ENCODE assay signal across 21 cellular contexts in genomic region chr2:241074065-241074818, GRCh38. TPM values are rescaled to one million over a fixed set of nuclear protein-coding genes. Genes with fewer than 3 reads are reported as not detected.
DNase-seq lines count a peak whose midpoint lies in the region; ATAC-seq and TF ChIP-seq lines count a peak whose summit lies in the region.
"Had no signal": no experiment of that assay in that cellular context is flagged by ENCODE, and none has a peak within 500 bp of the region (broad histone marks: within the 10 kb centered on the region; RNA-seq: fewer than 3 reads in every experiment).

No MANE protein-coding gene starts in this region.

- TF ChIP-seq CTCF in HEK293 (tag by site-specific recombination; IDR thresholded peaks at IDR 0.05), result no peak
- no peak for TF ChIP-seq CTCF in testis (IDR thresholded peaks at IDR 0.05)

- H3K4ac ChIP-seq in mesenchymal stem cell (ENCODE audit: low read depth in 1 of 2, low read length in 2 of 2), result no peak overlapping the region

- H3K4me2 ChIP-seq in mesenchymal stem cell (ENCODE audit: low read length, poor library complexity, severe bottlenecking), result no peak overlapping the region

- H3K27me3 Mint-ChIP-seq in activated CD4-positive, alpha-beta memory T cell treated with anti-CD3 and anti-CD28 coated beads, Interleukin-2, amount 10 ng/mL, durations not matched to agents 7 days and 5 days, result no peaks in the 10 kb centered on the region
- H3K27me3 Mint-ChIP-seq in activated CD4-positive, alpha-beta memory T cell treated with anti-CD3 and anti-CD28 coated beads for 36 hours, result no peaks in the 10 kb centered on the region
- H3K27me3 Mint-ChIP-seq: CD4-positive, CD25-positive, alpha-beta regulatory T cell had no signal

- H3K14ac ChIP-seq in mesenchymal stem cell (ENCODE audit: low read length in 2 of 2), result no peak overlapping the region

- no peak overlapping the region for H3K4me3 ChIP-seq in HEK293 (ENCODE audit: low read depth, low read length)
- no peak overlapping the region for H3K4me3 ChIP-seq in mesenchymal stem cell (ENCODE audit: insufficient read depth in 1 of 2, low read depth in 1 of 2, low read length in 2 of 2)
- no peak overlapping the region for H3K4me3 ChIP-seq in testis
- H3K4me3 ChIP-seq: K562 had no signal

- no peak overlapping the region for H2AK5ac ChIP-seq in mesenchymal stem cell (ENCODE audit: low read length, severe bottlenecking)

- 88% methylated on average over 16 of the region's 16 CpGs for WGBS in mesenchymal stem cell
- 90 to 95% methylated on average over 13 to 16 of the region's 16 CpGs for WGBS in testis, 2 donors

- DNase-seq in activated CD4-positive, alpha-beta memory T cell treated with anti-CD3 and anti-CD28 coated beads, Interleukin-2, amount 10 ng/mL, durations not matched to agents 7 days and 5 days, result peak; percentile 14
- no peak for DNase-seq in activated CD4-positive, alpha-beta memory T cell treated with anti-CD3 and anti-CD28 coated beads for 36 hours
- DNase-seq in mesenchymal stem cell, result no peak
- DNase-seq in testis, result peak; percentile 9
- DNase-seq in SKM-1 (lab: John Stamatoyannopoulos, UW; ENCODE audit: unreplicated experiment), result no peak
- no peak for DNase-seq in SW480 (ENCODE audit: low spot score)
- DNase-seq: 8988T; BE2C; Caco-2; CD4-positive, CD25-positive, alpha-beta regulatory T cell; GF-D8; GOT3; NCI-H1105; NCI-H2081 treated with DMSO at 0.1 percent for 48 hours; NCI-H748 treated with DMSO at 0.1 percent for 48 hours; NK-92 treated with Interleukin-12 subunit alpha and Interleukin-12 subunit beta, amount 100 ng/mL, for 24 hours; Right ventricle myocardium superior had no signal

- no peak overlapping the region for H3K27ac Mint-ChIP-seq in activated CD4-positive, alpha-beta memory T cell treated with anti-CD3 and anti-CD28 coated beads, Interleukin-2, amount 10 ng/mL, durations not matched to agents 7 days and 5 days
- H3K27ac Mint-ChIP-seq in activated CD4-positive, alpha-beta memory T cell treated with anti-CD3 and anti-CD28 coated beads for 36 hours, result no peak overlapping the region

- H3K9me3 ChIP-seq in HEK293 (ENCODE audit: control insufficient read depth, insufficient read depth, low read depth, low read length), result no peaks in the 10 kb centered on the region
- H3K9me3 ChIP-seq in mesenchymal stem cell (ENCODE audit: control insufficient read depth, low read length), result no peaks in the 10 kb centered on the region
- H3K9me3 ChIP-seq in testis, result no peaks in the 10 kb centered on the region
- H3K9me3 ChIP-seq: BE2C, Caco-2 had no signal

- H2AFZ ChIP-seq in mesenchymal stem cell (ENCODE audit: low read depth, low read length), result no peak overlapping the region

- H3K36me3 Mint-ChIP-seq in activated CD4-positive, alpha-beta memory T cell treated with anti-CD3 and anti-CD28 coated beads, Interleukin-2, amount 10 ng/mL, durations not matched to agents 7 days and 5 days (ENCODE audit: low read depth), result no peaks in the 10 kb centered on the region
- peaks cover 2% of the 10 kb centered on the region for H3K36me3 Mint-ChIP-seq in activated CD4-positive, alpha-beta memory T cell treated with anti-CD3 and anti-CD28 coated beads for 36 hours

- POLR2A ChIA-PET in activated CD4-positive, alpha-beta memory T cell treated with anti-CD3 and anti-CD28 coated beads, Interleukin-2, amount 10 ng/mL, durations not matched to agents 7 days and 5 days (lab: Charles Lee), result no interaction called here
- POLR2A ChIA-PET in activated CD4-positive, alpha-beta memory T cell treated with anti-CD3 and anti-CD28 coated beads for 36 hours (lab: Charles Lee), result no interaction called here
- POLR2A ChIA-PET in HEK293 (lab: Yijun Ruan, JAX), result no interaction called here

- H4K91ac ChIP-seq in mesenchymal stem cell (ENCODE audit: low read length), result peak overlapping the region; percentile 11

- H3K18ac ChIP-seq in mesenchymal stem cell (ENCODE audit: low read depth in 1 of 2, low read length in 2 of 2), result no peak overlapping the region

- CTCF ChIA-PET in activated CD4-positive, alpha-beta memory T cell treated with anti-CD3 and anti-CD28 coated beads, Interleukin-2, amount 10 ng/mL, durations not matched to agents 7 days and 5 days (lab: Charles Lee), result no interaction called here
- CTCF ChIA-PET in activated CD4-positive, alpha-beta memory T cell treated with anti-CD3 and anti-CD28 coated beads for 36 hours (lab: Charles Lee), result no interaction called here
- CTCF ChIA-PET in HEK293 (lab: Yijun Ruan, JAX), result interaction anchor here (1.0 to 1.5 kb wide), 2 partner anchors 91 to 585 kb away, joined by 3 to 4 read pairs; no protein-coding TSS in a partner anchor

- H2BK12ac ChIP-seq in mesenchymal stem cell (ENCODE audit: low read length in 2 of 2), result no peak overlapping the region

- no peak for ATAC-seq in GM18870 (IDR thresholded peaks at IDR 0.05; ENCODE audit: unreplicated experiment)
- ATAC-seq: HCT116, K562 had no signal

- H3K4me3 Mint-ChIP-seq in activated CD4-positive, alpha-beta memory T cell treated with anti-CD3 and anti-CD28 coated beads, Interleukin-2, amount 10 ng/mL, durations not matched to agents 7 days and 5 days, result no peak overlapping the region
- H3K4me3 Mint-ChIP-seq in activated CD4-positive, alpha-beta memory T cell treated with anti-CD3 and anti-CD28 coated beads for 36 hours, result no peak overlapping the region
- H3K4me3 Mint-ChIP-seq: CD4-positive, CD25-positive, alpha-beta regulatory T cell had no signal

- H3K9me3 Mint-ChIP-seq in activated CD4-positive, alpha-beta memory T cell treated with anti-CD3 and anti-CD28 coated beads, Interleukin-2, amount 10 ng/mL, durations not matched to agents 7 days and 5 days, result no peaks in the 10 kb centered on the region
- no peaks in the 10 kb centered on the region for H3K9me3 Mint-ChIP-seq in activated CD4-positive, alpha-beta memory T cell treated with anti-CD3 and anti-CD28 coated beads for 36 hours
- H3K9me3 Mint-ChIP-seq: CD4-positive, CD25-positive, alpha-beta regulatory T cell had no signal

- H2BK120ac ChIP-seq in mesenchymal stem cell (ENCODE audit: low read depth, low read length), result no peak overlapping the region

- H4K8ac ChIP-seq in mesenchymal stem cell (ENCODE audit: low read length), result no peak overlapping the region

- no peak overlapping the region for H2BK5ac ChIP-seq in mesenchymal stem cell (ENCODE audit: low read depth, low read length, poor library complexity, severe bottlenecking)

- intact Hi-C loops in activated CD4-positive, alpha-beta memory T cell treated with anti-CD3 and anti-CD28 coated beads for 36 hours (cut with micrococcal nuclease), result loop anchor here (10.0 kb wide), 1 partner anchor 201 kb away; no protein-coding TSS in a partner anchor
- intact Hi-C loops in testis (cut with DNase I; ENCODE audit: low total_unique reads), result no loop called here

- H3K79me1 ChIP-seq in mesenchymal stem cell (replicated peaks; ENCODE audit: low read length, poor library complexity, severe bottlenecking), result no peaks in the 10 kb centered on the region

- H3K9ac ChIP-seq in mesenchymal stem cell (ENCODE audit: low read length), result no peak overlapping the region

- no peak overlapping the region for H2BK15ac ChIP-seq in mesenchymal stem cell (ENCODE audit: low read depth, poor library complexity, severe bottlenecking)

- no peak for TF ChIP-seq POLR2A in testis (IDR thresholded peaks at IDR 0.05)

- H3K36me3 ChIP-seq in HEK293 (ENCODE audit: control insufficient read depth in 2 of 2, insufficient read depth in 1 of 2, low read length in 2 of 2) (peaks cover 0 to 13% of the 10 kb centered on the region in 2 experiments; a peak in 2 of 3 replicates), mesenchymal stem cell (ENCODE audit: control insufficient read depth in 1 of 2, insufficient read depth in 2 of 2, low read depth in 1 of 2, low read length in 2 of 2) (peaks cover 0 to 87% of the 10 kb centered on the region in 2 experiments), testis (ENCODE audit: low read depth, missing control alignments) (no peaks in the 10 kb centered on the region)
- H3K36me3 ChIP-seq: BE2C had no signal

- no peak overlapping the region for H3K23ac ChIP-seq in mesenchymal stem cell (ENCODE audit: low read length in 2 of 2)

- no peaks in the 10 kb centered on the region for H3K4me1 ChIP-seq in HEK293 (ENCODE audit: control insufficient read depth, insufficient read depth, low read length)
- no peaks in the 10 kb centered on the region for H3K4me1 ChIP-seq in mesenchymal stem cell (ENCODE audit: control insufficient read depth, insufficient read depth, low read depth, low read length)
- no peaks in the 10 kb centered on the region for H3K4me1 ChIP-seq in testis
- H3K4me1 ChIP-seq: BE2C, Caco-2 had no signal

- no peaks in the 10 kb centered on the region for H3K4me1 Mint-ChIP-seq in activated CD4-positive, alpha-beta memory T cell treated with anti-CD3 and anti-CD28 coated beads, Interleukin-2, amount 10 ng/mL, durations not matched to agents 7 days and 5 days
- H3K4me1 Mint-ChIP-seq in activated CD4-positive, alpha-beta memory T cell treated with anti-CD3 and anti-CD28 coated beads for 36 hours (ENCODE audit: low read depth), result peaks cover 2% of the 10 kb centered on the region

- no peak overlapping the region for H3K27ac ChIP-seq in HEK293 (ENCODE audit: extremely low read depth, low read depth, low read length)
- no peak overlapping the region for H3K27ac ChIP-seq in mesenchymal stem cell (ENCODE audit: low read length, poor library complexity, severe bottlenecking)
- H3K27ac ChIP-seq in testis, result no peak overlapping the region

- H3K27me3 ChIP-seq in mesenchymal stem cell (ENCODE audit: control insufficient read depth in 1 of 2, insufficient read depth in 1 of 2, low read length in 2 of 2), result peaks cover 0 to 15% of the 10 kb centered on the region in 2 experiments
- no peaks in the 10 kb centered on the region for H3K27me3 ChIP-seq in testis
- H3K27me3 ChIP-seq: BE2C had no signal

RNA-seq across cellular contexts. Expression of gene MTERF4, which starts 27.8 kb away (rescaled TPM):
- 10 to 100 TPM; 41.5 to 45.4 TPM for total RNA-seq in activated CD4-positive, alpha-beta memory T cell treated with anti-CD3 and anti-CD28 coated beads, Interleukin-2, amount 10 ng/mL, durations not matched to agents 7 days and 5 days
- total RNA-seq in activated CD4-positive, alpha-beta memory T cell treated with anti-CD3 and anti-CD28 coated beads for 36 hours, result 10 to 100 TPM; 43.9 to 46.0 TPM
- polyA plus RNA-seq in mesenchymal stem cell (2013, experiment 1 of 2), result 16.7 TPM
- 15.7 TPM for polyA plus RNA-seq in mesenchymal stem cell (2013, experiment 2 of 2)
- total RNA-seq in testis, result 10 to 100 TPM; 26.4 to 40.6 TPM
- polyA plus RNA-seq in testis (ENCODE audit: insufficient read depth, low read depth, low replicate concordance), result 37.3 TPM

Comparison
In these comparisons a context has a peak if more than half of its experiments do, and no peak if none do; other contexts are left out.
1. DNase-seq: peak in activated CD4-positive, alpha-beta memory T cell treated with anti-CD3 and anti-CD28 coated beads, Interleukin-2, amount 10 ng/mL, durations not matched to agents 7 days and 5 days (single experiment) and testis (single experiment); none in activated CD4-positive, alpha-beta memory T cell treated with anti-CD3 and anti-CD28 coated beads for 36 hours (single experiment), mesenchymal stem cell (single experiment), SKM-1 (single experiment) and SW480 (single experiment).